13 cellular contexts compared by ENCODE assay signal in genomic region chr11:12679471-12679870, GRCh38. TPM values are rescaled to one million over a fixed set of nuclear protein-coding genes. Genes with fewer than 3 reads are reported as not detected.
DNase-seq lines count a peak whose midpoint lies in the region; ATAC-seq, FAIRE-seq and TF ChIP-seq lines count a peak whose summit lies in the region.
"Had no signal": no experiment of that assay in that cellular context is flagged by ENCODE, and none has a peak within 500 bp of the region (broad histone marks: within the 10 kb centered on the region; RNA-seq: fewer than 3 reads in every experiment).

No MANE protein-coding gene starts in this region.

- H3K27ac ChIP-seq in stomach (peak overlapping the region in 4 of 5 donors; percentile 78 to 99 (median 97)), adrenal gland (peak overlapping the region in 1 of 5 donors; percentile 29), right lobe of liver (no peak overlapping the region)

- H3K9me3 ChIP-seq in stomach (no peaks in the 10 kb centered on the region), adrenal gland (replicated peaks in 1 of 3) (no peaks in the 10 kb centered on the region), right lobe of liver (no peaks in the 10 kb centered on the region)

- DNase-seq in HFFc6 (no peak), astrocyte of the cerebellum (ENCODE audit: low read depth) (no peak), stomach (no peak), adrenal gland (no peak), NCI-H187 (lab: John Stamatoyannopoulos, UW) (no peak), RPMI8226 (no peak), right lobe of liver (no peak)
- DNase-seq: activated CD4-positive, alpha-beta T cell treated with anti-CD3 and anti-CD28 coated beads, Interleukin-2, amount 50 U/mL, for 48 hours; activated effector memory CD4-positive, alpha-beta T cell treated with anti-CD3 and anti-CD28 coated beads, Interleukin-2, amount 50 U/mL, for 16 hours; NCI-H2081 had no signal

- H3K27ac Mint-ChIP-seq in HFFc6 = peak overlapping the region; percentile 78

- H3K27me3 ChIP-seq in stomach (peaks cover 0 to 8% (median 0%) of the 10 kb centered on the region in 3 donors), adrenal gland (no peaks in the 10 kb centered on the region), right lobe of liver (no peaks in the 10 kb centered on the region)

- H3K4me3 ChIP-seq in astrocyte of the cerebellum (ENCODE audit: low read depth, low read length) = peak overlapping the region; percentile 65
- H3K4me3 ChIP-seq in stomach = peak overlapping the region in 1 of 4 donors; percentile 24
- no peak overlapping the region for H3K4me3 ChIP-seq in adrenal gland
- H3K4me3 ChIP-seq in right lobe of liver = no peak overlapping the region

- in situ Hi-C loops in astrocyte of the cerebellum (cut with HindIII; ENCODE audit: low sequenced_read_pairs) = no loop called here

- H3K4me1 Mint-ChIP-seq in HFFc6 (ENCODE audit: low read depth) = peaks cover 73% of the 10 kb centered on the region
- H3K4me1 Mint-ChIP-seq: central memory CD8-positive, alpha-beta T cell had no signal

- peaks cover 68% of the 10 kb centered on the region for H3K36me3 Mint-ChIP-seq in HFFc6 (ENCODE audit: low read depth)

- H3K4me1 ChIP-seq in stomach = peaks cover 30 to 86% (median 58%) of the 10 kb centered on the region in 4 donors
- H3K4me1 ChIP-seq in adrenal gland (replicated peaks in 1 of 2) = peaks cover 15 to 34% of the 10 kb centered on the region in 2 donors
- peaks cover 0 to 42% (median 5%) of the 10 kb centered on the region in 4 donors for H3K4me1 ChIP-seq in right lobe of liver

- TF ChIP-seq EP300 in stomach (IDR thresholded peaks at IDR 0.05) = no peak

- peaks cover 6% of the 10 kb centered on the region for H3K27me3 Mint-ChIP-seq in HFFc6 (ENCODE audit: insufficient read depth)

- H3K36me3 ChIP-seq in stomach (no peaks in the 10 kb centered on the region), adrenal gland (replicated peaks in 1 of 2) (no peaks in the 10 kb centered on the region), right lobe of liver (no peaks in the 10 kb centered on the region)

- H3K9me3 Mint-ChIP-seq in HFFc6 = no peaks in the 10 kb centered on the region
- H3K9me3 Mint-ChIP-seq: central memory CD8-positive, alpha-beta T cell had no signal

- intact Hi-C loops in stomach (cut with DNase I; ENCODE audit: low total_unique reads) = no loop called here
- intact Hi-C loops in adrenal gland (cut with DNase I) = loop anchor here (10.0 kb wide), 2 partner anchors 135 to 205 kb away; no protein-coding TSS in a partner anchor
- intact Hi-C loops in right lobe of liver (cut with DNase I) = no loop called here

- TF ChIP-seq POLR2A in stomach (IDR thresholded peaks at IDR 0.05) (no peak), adrenal gland (IDR thresholded peaks at IDR 0.05) (no peak), right lobe of liver (IDR thresholded peaks at IDR 0.05) (no peak)

- ATAC-seq in right lobe of liver = no peak

- TF ChIP-seq CTCF in HFFc6 (IDR thresholded peaks at IDR 0.05) = no peak
- TF ChIP-seq CTCF in astrocyte of the cerebellum (IDR thresholded peaks at IDR 0.05; ENCODE audit: low read depth, low read length, missing control alignments) = no peak
- TF ChIP-seq CTCF in stomach (IDR thresholded peaks at IDR 0.05) = no peak
- TF ChIP-seq CTCF in adrenal gland (IDR thresholded peaks at IDR 0.05) = no peak
- TF ChIP-seq CTCF in right lobe of liver (IDR thresholded peaks at IDR 0.05) = no peak

- peak; percentile 21 for FAIRE-seq in islet of Langerhans (lab: Jason Lieb, UNC)
- FAIRE-seq: D721Med had no signal

- peak overlapping the region; percentile 97 for H3K4me3 Mint-ChIP-seq in HFFc6
- H3K4me3 Mint-ChIP-seq: central memory CD8-positive, alpha-beta T cell had no signal

RNA-seq across cellular contexts. Expression of gene TEAD1, which starts 5.2 kb away (rescaled TPM):
- total RNA-seq in HFFc6 (2021; fragmentation: NEBNext Ultra II Directional; extraction: Animal tissue kit (Norgen Biotek cat#: 25700)) = 100 to 1,000 TPM; 218 to 252 (median 227) TPM
- 100 to 1,000 TPM in 1 of 5 donors, 10 to 100 TPM in 4; 52.5 to 133 (median 85.0) TPM for total RNA-seq in stomach
- polyA plus RNA-seq in stomach = 10 to 100 TPM in 1 of 3 donors, 1 to 10 TPM in 2; 4.9 to 13.1 (median 8.4) TPM
- 10 to 100 TPM; 31.4 to 49.9 (median 45.5) TPM for total RNA-seq in adrenal gland
- 10 to 100 TPM in 1 of 3 donors, 1 to 10 TPM in 2; 3.9 to 15.3 (median 7.0) TPM for polyA plus RNA-seq in adrenal gland
- 10 to 100 TPM; 28.3 to 41.5 (median 32.2) TPM for total RNA-seq in right lobe of liver

Comparison
In these comparisons a context has a peak if more than half of its experiments do, and no peak if none do; other contexts are left out.
1. H3K27ac ChIP-seq: peak in stomach (4 of 5); none in right lobe of liver (0 of 3).
2. intact Hi-C loops: an anchor here in adrenal gland (10.0 kb wide); none called in stomach and right lobe of liver.